Comparison of ENCODE assay signal across 8 cellular contexts in genomic region chr3:14143826-14144225, GRCh38. TPM values are rescaled to one million over a fixed set of nuclear protein-coding genes. Genes with fewer than 3 reads are reported as not detected.
DNase-seq lines count a peak whose midpoint lies in the region; FAIRE-seq and TF ChIP-seq lines count a peak whose summit lies in the region.

No MANE protein-coding gene starts in this region.

- no peak overlapping the region for H2AFZ ChIP-seq in Karpas-422 (ENCODE audit: low read length)
- no peak overlapping the region for H2AFZ ChIP-seq in keratinocyte (ENCODE audit: control insufficient read depth, low read length)

- H3K27ac ChIP-seq in Karpas-422 (ENCODE audit: low read length) (peak overlapping the region; percentile 43; the same call in 1 of the 2 replicates), keratinocyte (ENCODE audit: control insufficient read depth, insufficient read depth, low read length) (peak overlapping the region; percentile 98), substantia nigra (ENCODE audit: low read depth, low read length, poor library complexity, severe bottlenecking) (peak overlapping the region; percentile 11)

- no peak overlapping the region for H3K4me3 ChIP-seq in Karpas-422 (ENCODE audit: low read length)
- H3K4me3 ChIP-seq in astrocyte of the spinal cord (ENCODE audit: low read depth, low read length) = no peak overlapping the region
- peak overlapping the region in 2 of 3 experiments; percentile 25 to 49 for H3K4me3 ChIP-seq in keratinocyte (ENCODE audit: control insufficient read depth in 2 of 3, extremely low read depth in 1 of 3, insufficient read depth in 2 of 3, low read depth in 1 of 3, low read length in 3 of 3)

- TF ChIP-seq CTCF in AG09319 (IDR thresholded peaks at IDR 0.05; ENCODE audit: low read depth, low read length) = no peak
- no peak for TF ChIP-seq CTCF in astrocyte of the spinal cord (IDR thresholded peaks at IDR 0.05; ENCODE audit: low read depth, low read length)
- TF ChIP-seq CTCF in keratinocyte (optimal IDR thresholded peaks at IDR 0.05 in 1 of 3, IDR thresholded peaks at IDR 0.05 in 1 of 3, conservative IDR thresholded peaks at IDR 0.05 in 1 of 3; ENCODE audit: extremely low read depth in 1 of 3, insufficient read depth in 2 of 3, low read length in 3 of 3) = no peak

- FAIRE-seq in keratinocyte (lab: Jason Lieb, UNC) = peak; percentile 97

- H3K4me2 ChIP-seq in Karpas-422 (ENCODE audit: low read depth, low read length, poor library complexity, severe bottlenecking) (no peak overlapping the region), keratinocyte (ENCODE audit: control insufficient read depth, extremely low read depth, insufficient read depth, low read depth, low read length) (peak overlapping the region; percentile 78)

- H3K4me1 ChIP-seq in Karpas-422 (ENCODE audit: low read length) (peaks cover 14% of the 10 kb centered on the region), keratinocyte (ENCODE audit: control insufficient read depth, extremely low read depth, insufficient read depth, low read length) (peaks cover 42% of the 10 kb centered on the region)

- H3K9ac ChIP-seq in Karpas-422 (ENCODE audit: low read length) = no peak overlapping the region
- H3K9ac ChIP-seq in keratinocyte (ENCODE audit: control insufficient read depth, extremely low read depth, insufficient read depth, low read length) = peak overlapping the region; percentile 91

- H3K9me2 ChIP-seq in Karpas-422 (replicated peaks; ENCODE audit: insufficient read depth, low read length) = no peaks in the 10 kb centered on the region

- H3K36me3 ChIP-seq in Karpas-422 (ENCODE audit: insufficient read depth, low read length) (peaks cover 15% of the 10 kb centered on the region; the same call in 1 of the 2 replicates), keratinocyte (ENCODE audit: control insufficient read depth in 2 of 2, extremely low read depth in 1 of 2, insufficient read depth in 2 of 2, low read length in 2 of 2) (peaks cover 31 to 57% of the 10 kb centered on the region in 2 experiments)

- peak; percentile 82 for DNase-seq in AG09319 (ENCODE audit: extremely low read depth, low read depth)
- DNase-seq in Karpas-422 = no peak
- DNase-seq in astrocyte of the spinal cord (ENCODE audit: low read depth, low spot score) = peak; percentile 92
- DNase-seq in keratinocyte (ENCODE audit: low read depth, low spot score) = no peak
- DNase-seq in substantia nigra (lab: John Stamatoyannopoulos, UW) = no peak
- no peak for DNase-seq in NCI-H1092 (lab: John Stamatoyannopoulos, UW)
- DNase-seq in NCI-H2227 (lab: John Stamatoyannopoulos, UW; ENCODE audit: unreplicated experiment) = no peak
- no peak for DNase-seq in NCI-H1694 treated with DMSO at 0.1 percent for 48 hours (lab: John Stamatoyannopoulos, UW)

- dilution Hi-C loops in keratinocyte (cut with MboI; ENCODE audit: extremely low pct_ligation_motif_present, low sequenced_read_pairs) = no loop called here

- H3K9me3 ChIP-seq in Karpas-422 (ENCODE audit: low read length) (no peaks in the 10 kb centered on the region), keratinocyte (ENCODE audit: control insufficient read depth, low read depth, low read length) (no peaks in the 10 kb centered on the region)

- H3K27me3 ChIP-seq in Karpas-422 (ENCODE audit: low read length) = no peaks in the 10 kb centered on the region
- no peaks in the 10 kb centered on the region for H3K27me3 ChIP-seq in keratinocyte (ENCODE audit: control insufficient read depth, extremely low read depth, insufficient read depth, low read length)

- no peaks in the 10 kb centered on the region for H4K20me1 ChIP-seq in Karpas-422 (ENCODE audit: insufficient read depth, low read depth, low read length)
- H4K20me1 ChIP-seq in keratinocyte (ENCODE audit: control insufficient read depth, extremely low read depth, insufficient read depth, low read length) = peaks cover 2% of the 10 kb centered on the region

- H3K79me2 ChIP-seq in Karpas-422 (ENCODE audit: low read length) (no peaks in the 10 kb centered on the region), keratinocyte (ENCODE audit: control insufficient read depth, insufficient read depth, low read length) (peaks cover 3% of the 10 kb centered on the region)

- H3K9me1 ChIP-seq in keratinocyte (ENCODE audit: control insufficient read depth, extremely low read depth, insufficient read depth, low read length) = no peaks in the 10 kb centered on the region

- in situ Hi-C loops in astrocyte of the spinal cord (cut with HindIII; ENCODE audit: low sequenced_read_pairs) = no loop called here

RNA-seq across cellular contexts. Expression of gene TMEM43, which starts 19.0 kb away (rescaled TPM):
- 28.4 and 31.9 TPM in 2 replicates for total RNA-seq in Karpas-422 (2014; rRNA removed; shearing (Covaris generic); ENCODE audit: low replicate concordance)
- 98.8 to 117 TPM (median 111 TPM) in 3 replicates for polyA plus RNA-seq in keratinocyte
- polyA plus RNA-seq in keratinocyte (2011; ENCODE audit: low read depth) = 31.8 TPM
- 65.1 and 66.9 TPM in 2 replicates for polyA plus RNA-seq in keratinocyte (2011; cell fraction: cytosol; rRNA removed)
- 236 TPM in 2 replicates for polyA plus RNA-seq in keratinocyte (2011; cell fraction: nucleus; rRNA removed)
- polyA plus RNA-seq in keratinocyte (2012; ENCODE audit: low replicate concordance) = 69.7 and 81.4 TPM in 2 replicates
- polyA minus RNA-seq in keratinocyte = 114 to 170 TPM (median 147 TPM) in 3 replicates
- polyA minus RNA-seq in keratinocyte (2011; cell fraction: cytosol; rRNA and poly(A)+ RNA removed) = 81.9 TPM
- polyA minus RNA-seq in keratinocyte (2011; cell fraction: nucleus; rRNA and poly(A)+ RNA removed) = 136 and 182 TPM in 2 replicates

RNA-seq across cellular contexts. Expression of gene CHCHD4, which starts 19.2 kb away (rescaled TPM):
- 19.4 and 19.7 TPM in 2 replicates for total RNA-seq in Karpas-422 (2014; rRNA removed; shearing (Covaris generic); ENCODE audit: low replicate concordance)
- 12.0 to 22.1 TPM (median 19.8 TPM) in 3 replicates for polyA plus RNA-seq in keratinocyte
- polyA plus RNA-seq in keratinocyte (2011; ENCODE audit: low read depth) = 7.4 TPM
- polyA plus RNA-seq in keratinocyte (2011; cell fraction: cytosol; rRNA removed) = 17.1 and 21.0 TPM in 2 replicates
- polyA plus RNA-seq in keratinocyte (2011; cell fraction: nucleus; rRNA removed) = 7.7 and 7.8 TPM in 2 replicates
- 14.2 and 15.8 TPM in 2 replicates for polyA plus RNA-seq in keratinocyte (2012; ENCODE audit: low replicate concordance)
- polyA minus RNA-seq in keratinocyte = 3.8 to 12.4 TPM (median 7.0 TPM) in 3 replicates
- 4.8 TPM for polyA minus RNA-seq in keratinocyte (2011; cell fraction: cytosol; rRNA and poly(A)+ RNA removed)
- polyA minus RNA-seq in keratinocyte (2011; cell fraction: nucleus; rRNA and poly(A)+ RNA removed) = 2.6 and 3.3 TPM in 2 replicates

RNA-seq across cellular contexts. Expression of gene XPC, which starts 34.6 kb away (rescaled TPM):
- 30.3 and 38.0 TPM in 2 replicates for total RNA-seq in Karpas-422 (2014; rRNA removed; shearing (Covaris generic); ENCODE audit: low replicate concordance)
- 19.4 to 24.9 TPM (median 22.0 TPM) in 3 replicates for polyA plus RNA-seq in keratinocyte
- polyA plus RNA-seq in keratinocyte (2011; ENCODE audit: low read depth) = 91.7 TPM
- 24.3 and 40.5 TPM in 2 replicates for polyA plus RNA-seq in keratinocyte (2011; cell fraction: cytosol; rRNA removed)
- 72.5 and 73.3 TPM in 2 replicates for polyA plus RNA-seq in keratinocyte (2011; cell fraction: nucleus; rRNA removed)
- 27.5 and 32.6 TPM in 2 replicates for polyA plus RNA-seq in keratinocyte (2012; ENCODE audit: low replicate concordance)
- polyA minus RNA-seq in keratinocyte = 23.4 to 28.6 TPM (median 24.8 TPM) in 3 replicates
- polyA minus RNA-seq in keratinocyte (2011; cell fraction: cytosol; rRNA and poly(A)+ RNA removed) = 11.9 TPM
- polyA minus RNA-seq in keratinocyte (2011; cell fraction: nucleus; rRNA and poly(A)+ RNA removed) = 32.7 and 46.7 TPM in 2 replicates

RNA-seq across cellular contexts. Expression of gene LSM3, which starts 34.8 kb away (rescaled TPM):
- 13.8 and 14.2 TPM in 2 replicates for total RNA-seq in Karpas-422 (2014; rRNA removed; shearing (Covaris generic); ENCODE audit: low replicate concordance)
- polyA plus RNA-seq in keratinocyte = 10.7 to 26.1 TPM (median 13.2 TPM) in 3 replicates
- 28.0 TPM for polyA plus RNA-seq in keratinocyte (2011; ENCODE audit: low read depth)
- 13.9 and 18.7 TPM in 2 replicates for polyA plus RNA-seq in keratinocyte (2011; cell fraction: cytosol; rRNA removed)
- 2.3 and 5.2 TPM in 2 replicates for polyA plus RNA-seq in keratinocyte (2011; cell fraction: nucleus; rRNA removed)
- 13.6 and 21.0 TPM in 2 replicates for polyA plus RNA-seq in keratinocyte (2012; ENCODE audit: low replicate concordance)
- 0.56 to 3.4 TPM (median 0.96 TPM) in 3 replicates for polyA minus RNA-seq in keratinocyte
- 2.7 TPM for polyA minus RNA-seq in keratinocyte (2011; cell fraction: cytosol; rRNA and poly(A)+ RNA removed)
- polyA minus RNA-seq in keratinocyte (2011; cell fraction: nucleus; rRNA and poly(A)+ RNA removed) = 0.32 and 0.93 TPM in 2 replicates

Comparison
In these comparisons a context has a peak if more than half of its experiments do, and no peak if none do; other contexts are left out.
1. DNase-seq: peak in AG09319 (single experiment) and astrocyte of the spinal cord (single experiment); none in Karpas-422 (single experiment), keratinocyte (single experiment), substantia nigra (0 of 49), NCI-H1092 (single experiment), NCI-H2227 (single experiment) and NCI-H1694 treated with DMSO at 0.1 percent for 48 hours (single experiment).
2. H3K27ac ChIP-seq: peak in every context shown above with its lines; median percentile 98 in keratinocyte; 43 in Karpas-422; 11 in substantia nigra.
3. H3K4me3 ChIP-seq: peak in keratinocyte (2 of 3); none in Karpas-422 (single experiment) and astrocyte of the spinal cord (single experiment).